ENCODE assay signal across 1 cellular context in the genomic region with DNA sequence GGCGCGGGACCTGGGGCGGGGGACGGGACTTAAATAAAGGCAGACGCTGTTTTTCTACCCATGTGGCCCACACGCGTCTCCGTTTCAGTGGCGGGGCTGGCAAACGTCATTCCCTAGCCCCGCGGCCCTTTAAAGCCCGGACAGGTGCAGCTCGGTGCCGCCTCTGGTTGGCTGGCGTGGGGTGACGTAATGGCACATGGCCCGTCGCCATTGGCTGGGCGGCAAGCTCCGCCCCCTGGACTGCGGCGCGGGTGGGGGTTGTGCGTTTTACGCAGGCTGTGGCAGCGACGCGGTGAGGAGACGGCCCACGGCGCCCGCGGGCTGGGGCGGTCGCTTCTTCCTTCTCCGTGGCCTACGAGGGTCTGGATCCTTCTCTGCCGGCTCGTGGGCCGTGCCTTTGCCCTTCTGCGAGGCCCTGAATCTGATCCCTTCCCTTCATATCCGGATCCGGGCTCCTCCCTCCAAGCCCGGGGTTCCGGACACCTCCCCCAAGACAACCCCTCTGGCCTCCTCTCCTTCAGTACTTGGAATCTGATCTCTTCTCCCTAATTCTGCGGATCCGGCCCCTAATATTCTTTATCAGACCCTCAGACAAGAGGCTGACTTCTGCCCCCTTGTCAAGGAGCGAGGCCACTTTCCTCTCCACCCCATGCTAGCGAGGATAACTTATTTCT.
A peak's percentile ranks its signal among the peaks of the same experiment; 100 is the strongest.
TF ChIP-seq lines count a peak whose summit lies in the region.

A gene with protein sequence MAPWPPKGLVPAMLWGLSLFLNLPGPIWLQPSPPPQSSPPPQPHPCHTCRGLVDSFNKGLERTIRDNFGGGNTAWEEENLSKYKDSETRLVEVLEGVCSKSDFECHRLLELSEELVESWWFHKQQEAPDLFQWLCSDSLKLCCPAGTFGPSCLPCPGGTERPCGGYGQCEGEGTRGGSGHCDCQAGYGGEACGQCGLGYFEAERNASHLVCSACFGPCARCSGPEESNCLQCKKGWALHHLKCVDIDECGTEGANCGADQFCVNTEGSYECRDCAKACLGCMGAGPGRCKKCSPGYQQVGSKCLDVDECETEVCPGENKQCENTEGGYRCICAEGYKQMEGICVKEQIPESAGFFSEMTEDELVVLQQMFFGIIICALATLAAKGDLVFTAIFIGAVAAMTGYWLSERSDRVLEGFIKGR (plus strand): TSS at position 274 of the 674 bp plus-strand sequence. CDS start 605 bp downstream, outside the sequence.

TF ChIP-seq in HepG2, 621 proteins besides CTCF, POLR2A, EP300 and RAD21 (continued from another document and continues in another):
- TF ChIP-seq, protein P1, sequence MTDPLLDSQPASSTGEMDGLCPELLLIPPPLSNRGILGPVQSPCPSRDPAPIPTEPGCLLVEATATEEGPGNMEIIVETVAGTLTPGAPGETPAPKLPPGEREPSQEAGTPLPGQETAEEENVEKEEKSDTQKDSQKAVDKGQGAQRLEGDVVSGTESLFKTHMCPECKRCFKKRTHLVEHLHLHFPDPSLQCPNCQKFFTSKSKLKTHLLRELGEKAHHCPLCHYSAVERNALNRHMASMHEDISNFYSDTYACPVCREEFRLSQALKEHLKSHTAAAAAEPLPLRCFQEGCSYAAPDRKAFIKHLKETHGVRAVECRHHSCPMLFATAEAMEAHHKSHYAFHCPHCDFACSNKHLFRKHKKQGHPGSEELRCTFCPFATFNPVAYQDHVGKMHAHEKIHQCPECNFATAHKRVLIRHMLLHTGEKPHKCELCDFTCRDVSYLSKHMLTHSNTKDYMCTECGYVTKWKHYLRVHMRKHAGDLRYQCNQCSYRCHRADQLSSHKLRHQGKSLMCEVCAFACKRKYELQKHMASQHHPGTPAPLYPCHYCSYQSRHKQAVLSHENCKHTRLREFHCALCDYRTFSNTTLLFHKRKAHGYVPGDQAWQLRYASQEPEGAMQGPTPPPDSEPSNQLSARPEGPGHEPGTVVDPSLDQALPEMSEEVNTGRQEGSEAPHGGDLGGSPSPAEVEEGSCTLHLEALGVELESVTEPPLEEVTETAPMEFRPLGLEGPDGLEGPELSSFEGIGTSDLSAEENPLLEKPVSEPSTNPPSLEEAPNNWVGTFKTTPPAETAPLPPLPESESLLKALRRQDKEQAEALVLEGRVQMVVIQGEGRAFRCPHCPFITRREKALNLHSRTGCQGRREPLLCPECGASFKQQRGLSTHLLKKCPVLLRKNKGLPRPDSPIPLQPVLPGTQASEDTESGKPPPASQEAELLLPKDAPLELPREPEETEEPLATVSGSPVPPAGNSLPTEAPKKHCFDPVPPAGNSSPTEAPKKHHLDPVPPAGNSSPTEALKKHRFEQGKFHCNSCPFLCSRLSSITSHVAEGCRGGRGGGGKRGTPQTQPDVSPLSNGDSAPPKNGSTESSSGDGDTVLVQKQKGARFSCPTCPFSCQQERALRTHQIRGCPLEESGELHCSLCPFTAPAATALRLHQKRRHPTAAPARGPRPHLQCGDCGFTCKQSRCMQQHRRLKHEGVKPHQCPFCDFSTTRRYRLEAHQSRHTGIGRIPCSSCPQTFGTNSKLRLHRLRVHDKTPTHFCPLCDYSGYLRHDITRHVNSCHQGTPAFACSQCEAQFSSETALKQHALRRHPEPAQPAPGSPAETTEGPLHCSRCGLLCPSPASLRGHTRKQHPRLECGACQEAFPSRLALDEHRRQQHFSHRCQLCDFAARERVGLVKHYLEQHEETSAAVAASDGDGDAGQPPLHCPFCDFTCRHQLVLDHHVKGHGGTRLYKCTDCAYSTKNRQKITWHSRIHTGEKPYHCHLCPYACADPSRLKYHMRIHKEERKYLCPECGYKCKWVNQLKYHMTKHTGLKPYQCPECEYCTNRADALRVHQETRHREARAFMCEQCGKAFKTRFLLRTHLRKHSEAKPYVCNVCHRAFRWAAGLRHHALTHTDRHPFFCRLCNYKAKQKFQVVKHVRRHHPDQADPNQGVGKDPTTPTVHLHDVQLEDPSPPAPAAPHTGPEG (CRISPR knock-in tag; IDR thresholded peaks at IDR 0.05): peak; percentile 59; the same call in 1 of the 2 replicates
- no peak for TF ChIP-seq MBNL3 (CRISPR knock-in tag; conservative IDR thresholded peaks at IDR 0.05)
- peak; percentile 19 for TF ChIP-seq ZNF333 (CRISPR knock-in tag; IDR thresholded peaks at IDR 0.05; ENCODE audit: borderline replicate concordance)
- TF ChIP-seq ZNF7 (CRISPR knock-in tag; IDR thresholded peaks at IDR 0.05): no peak
- no peak for TF ChIP-seq MTA3 (CRISPR knock-in tag; IDR thresholded peaks at IDR 0.05)
- TF ChIP-seq, protein P2, sequence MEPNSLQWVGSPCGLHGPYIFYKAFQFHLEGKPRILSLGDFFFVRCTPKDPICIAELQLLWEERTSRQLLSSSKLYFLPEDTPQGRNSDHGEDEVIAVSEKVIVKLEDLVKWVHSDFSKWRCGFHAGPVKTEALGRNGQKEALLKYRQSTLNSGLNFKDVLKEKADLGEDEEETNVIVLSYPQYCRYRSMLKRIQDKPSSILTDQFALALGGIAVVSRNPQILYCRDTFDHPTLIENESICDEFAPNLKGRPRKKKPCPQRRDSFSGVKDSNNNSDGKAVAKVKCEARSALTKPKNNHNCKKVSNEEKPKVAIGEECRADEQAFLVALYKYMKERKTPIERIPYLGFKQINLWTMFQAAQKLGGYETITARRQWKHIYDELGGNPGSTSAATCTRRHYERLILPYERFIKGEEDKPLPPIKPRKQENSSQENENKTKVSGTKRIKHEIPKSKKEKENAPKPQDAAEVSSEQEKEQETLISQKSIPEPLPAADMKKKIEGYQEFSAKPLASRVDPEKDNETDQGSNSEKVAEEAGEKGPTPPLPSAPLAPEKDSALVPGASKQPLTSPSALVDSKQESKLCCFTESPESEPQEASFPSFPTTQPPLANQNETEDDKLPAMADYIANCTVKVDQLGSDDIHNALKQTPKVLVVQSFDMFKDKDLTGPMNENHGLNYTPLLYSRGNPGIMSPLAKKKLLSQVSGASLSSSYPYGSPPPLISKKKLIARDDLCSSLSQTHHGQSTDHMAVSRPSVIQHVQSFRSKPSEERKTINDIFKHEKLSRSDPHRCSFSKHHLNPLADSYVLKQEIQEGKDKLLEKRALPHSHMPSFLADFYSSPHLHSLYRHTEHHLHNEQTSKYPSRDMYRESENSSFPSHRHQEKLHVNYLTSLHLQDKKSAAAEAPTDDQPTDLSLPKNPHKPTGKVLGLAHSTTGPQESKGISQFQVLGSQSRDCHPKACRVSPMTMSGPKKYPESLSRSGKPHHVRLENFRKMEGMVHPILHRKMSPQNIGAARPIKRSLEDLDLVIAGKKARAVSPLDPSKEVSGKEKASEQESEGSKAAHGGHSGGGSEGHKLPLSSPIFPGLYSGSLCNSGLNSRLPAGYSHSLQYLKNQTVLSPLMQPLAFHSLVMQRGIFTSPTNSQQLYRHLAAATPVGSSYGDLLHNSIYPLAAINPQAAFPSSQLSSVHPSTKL (CRISPR knock-in tag; IDR thresholded peaks at IDR 0.05): no peak; the same call in none of the 2 replicates
- no peak for TF ChIP-seq SMARCE1 (IDR thresholded peaks at IDR 0.05; ENCODE audit: borderline replicate concordance)
- no peak for TF ChIP-seq CBX2 (IDR thresholded peaks at IDR 0.05; ENCODE audit: low read depth, low read length)
- TF ChIP-seq CBX2 (CRISPR knock-in tag; IDR thresholded peaks at IDR 0.05; ENCODE audit: low read depth): no peak
- no peak for TF ChIP-seq ZNF326 (CRISPR knock-in tag; IDR thresholded peaks at IDR 0.05; ENCODE audit: borderline replicate concordance)
- TF ChIP-seq, protein P3, sequence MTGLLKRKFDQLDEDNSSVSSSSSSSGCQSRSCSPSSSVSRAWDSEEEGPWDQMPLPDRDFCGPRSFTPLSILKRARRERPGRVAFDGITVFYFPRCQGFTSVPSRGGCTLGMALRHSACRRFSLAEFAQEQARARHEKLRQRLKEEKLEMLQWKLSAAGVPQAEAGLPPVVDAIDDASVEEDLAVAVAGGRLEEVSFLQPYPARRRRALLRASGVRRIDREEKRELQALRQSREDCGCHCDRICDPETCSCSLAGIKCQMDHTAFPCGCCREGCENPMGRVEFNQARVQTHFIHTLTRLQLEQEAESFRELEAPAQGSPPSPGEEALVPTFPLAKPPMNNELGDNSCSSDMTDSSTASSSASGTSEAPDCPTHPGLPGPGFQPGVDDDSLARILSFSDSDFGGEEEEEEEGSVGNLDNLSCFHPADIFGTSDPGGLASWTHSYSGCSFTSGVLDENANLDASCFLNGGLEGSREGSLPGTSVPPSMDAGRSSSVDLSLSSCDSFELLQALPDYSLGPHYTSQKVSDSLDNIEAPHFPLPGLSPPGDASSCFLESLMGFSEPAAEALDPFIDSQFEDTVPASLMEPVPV (CRISPR knock-in tag; IDR thresholded peaks at IDR 0.05): no peak
- TF ChIP-seq FOXP1 (IDR thresholded peaks at IDR 0.05): no peak
- TF ChIP-seq FOXP1 (CRISPR knock-in tag; IDR thresholded peaks at IDR 0.05): no peak
- peak; percentile 22; the same call in 1 of the 2 replicates for TF ChIP-seq ZNF446 (CRISPR knock-in tag; IDR thresholded peaks at IDR 0.05)
- TF ChIP-seq ZNF354B (CRISPR knock-in tag; IDR thresholded peaks at IDR 0.05): 0 out of 2 replicates have a peak, but pooled peaks have one; percentile 72
- peak; percentile 19; the same call in 1 of the 2 replicates for TF ChIP-seq BCL6 (CRISPR knock-in tag; IDR thresholded peaks at IDR 0.05)
- TF ChIP-seq, protein P4, sequence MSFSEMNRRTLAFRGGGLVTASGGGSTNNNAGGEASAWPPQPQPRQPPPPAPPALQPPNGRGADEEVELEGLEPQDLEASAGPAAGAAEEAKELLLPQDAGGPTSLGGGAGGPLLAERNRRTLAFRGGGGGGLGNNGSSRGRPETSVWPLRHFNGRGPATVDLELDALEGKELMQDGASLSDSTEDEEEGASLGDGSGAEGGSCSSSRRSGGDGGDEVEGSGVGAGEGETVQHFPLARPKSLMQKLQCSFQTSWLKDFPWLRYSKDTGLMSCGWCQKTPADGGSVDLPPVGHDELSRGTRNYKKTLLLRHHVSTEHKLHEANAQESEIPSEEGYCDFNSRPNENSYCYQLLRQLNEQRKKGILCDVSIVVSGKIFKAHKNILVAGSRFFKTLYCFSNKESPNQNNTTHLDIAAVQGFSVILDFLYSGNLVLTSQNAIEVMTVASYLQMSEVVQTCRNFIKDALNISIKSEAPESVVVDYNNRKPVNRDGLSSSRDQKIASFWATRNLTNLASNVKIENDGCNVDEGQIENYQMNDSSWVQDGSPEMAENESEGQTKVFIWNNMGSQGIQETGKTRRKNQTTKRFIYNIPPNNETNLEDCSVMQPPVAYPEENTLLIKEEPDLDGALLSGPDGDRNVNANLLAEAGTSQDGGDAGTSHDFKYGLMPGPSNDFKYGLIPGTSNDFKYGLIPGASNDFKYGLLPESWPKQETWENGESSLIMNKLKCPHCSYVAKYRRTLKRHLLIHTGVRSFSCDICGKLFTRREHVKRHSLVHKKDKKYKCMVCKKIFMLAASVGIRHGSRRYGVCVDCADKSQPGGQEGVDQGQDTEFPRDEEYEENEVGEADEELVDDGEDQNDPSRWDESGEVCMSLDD (CRISPR knock-in tag; IDR thresholded peaks at IDR 0.05; ENCODE audit: borderline replicate concordance): no peak
- TF ChIP-seq ZNF234 (CRISPR knock-in tag; conservative IDR thresholded peaks at IDR 0.05): no peak; the same call in 1 of the 2 replicates
- no peak for TF ChIP-seq ZNF75D (CRISPR knock-in tag; IDR thresholded peaks at IDR 0.05; ENCODE audit: borderline replicate concordance)
- no peak for TF ChIP-seq ZNF850 (CRISPR knock-in tag; conservative IDR thresholded peaks at IDR 0.05)
- TF ChIP-seq BHLHE40 (IDR thresholded peaks at IDR 0.05; ENCODE audit: low read length): 0 out of 2 replicates have a peak, but pooled peaks have one; percentile 32
- no peak for TF ChIP-seq AGO2 (optimal IDR thresholded peaks at IDR 0.05; ENCODE audit: low read depth, low read length)
- peak; percentile 91 for TF ChIP-seq PHF21A (CRISPR knock-in tag; IDR thresholded peaks at IDR 0.05)
- TF ChIP-seq, protein P5, sequence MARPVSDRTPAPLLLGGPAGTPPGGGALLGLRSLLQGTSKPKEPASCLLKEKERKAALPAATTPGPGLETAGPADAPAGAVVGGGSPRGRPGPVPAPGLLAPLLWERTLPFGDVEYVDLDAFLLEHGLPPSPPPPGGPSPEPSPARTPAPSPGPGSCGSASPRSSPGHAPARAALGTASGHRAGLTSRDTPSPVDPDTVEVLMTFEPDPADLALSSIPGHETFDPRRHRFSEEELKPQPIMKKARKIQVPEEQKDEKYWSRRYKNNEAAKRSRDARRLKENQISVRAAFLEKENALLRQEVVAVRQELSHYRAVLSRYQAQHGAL (CRISPR knock-in tag; IDR thresholded peaks at IDR 0.05; ENCODE audit: not compliant biosample characterization): peak; percentile 52
- no peak; the same call in 1 of the 2 replicates for TF ChIP-seq NAIF1 (CRISPR knock-in tag; IDR thresholded peaks at IDR 0.05; ENCODE audit: borderline replicate concordance)
- TF ChIP-seq, protein P6, sequence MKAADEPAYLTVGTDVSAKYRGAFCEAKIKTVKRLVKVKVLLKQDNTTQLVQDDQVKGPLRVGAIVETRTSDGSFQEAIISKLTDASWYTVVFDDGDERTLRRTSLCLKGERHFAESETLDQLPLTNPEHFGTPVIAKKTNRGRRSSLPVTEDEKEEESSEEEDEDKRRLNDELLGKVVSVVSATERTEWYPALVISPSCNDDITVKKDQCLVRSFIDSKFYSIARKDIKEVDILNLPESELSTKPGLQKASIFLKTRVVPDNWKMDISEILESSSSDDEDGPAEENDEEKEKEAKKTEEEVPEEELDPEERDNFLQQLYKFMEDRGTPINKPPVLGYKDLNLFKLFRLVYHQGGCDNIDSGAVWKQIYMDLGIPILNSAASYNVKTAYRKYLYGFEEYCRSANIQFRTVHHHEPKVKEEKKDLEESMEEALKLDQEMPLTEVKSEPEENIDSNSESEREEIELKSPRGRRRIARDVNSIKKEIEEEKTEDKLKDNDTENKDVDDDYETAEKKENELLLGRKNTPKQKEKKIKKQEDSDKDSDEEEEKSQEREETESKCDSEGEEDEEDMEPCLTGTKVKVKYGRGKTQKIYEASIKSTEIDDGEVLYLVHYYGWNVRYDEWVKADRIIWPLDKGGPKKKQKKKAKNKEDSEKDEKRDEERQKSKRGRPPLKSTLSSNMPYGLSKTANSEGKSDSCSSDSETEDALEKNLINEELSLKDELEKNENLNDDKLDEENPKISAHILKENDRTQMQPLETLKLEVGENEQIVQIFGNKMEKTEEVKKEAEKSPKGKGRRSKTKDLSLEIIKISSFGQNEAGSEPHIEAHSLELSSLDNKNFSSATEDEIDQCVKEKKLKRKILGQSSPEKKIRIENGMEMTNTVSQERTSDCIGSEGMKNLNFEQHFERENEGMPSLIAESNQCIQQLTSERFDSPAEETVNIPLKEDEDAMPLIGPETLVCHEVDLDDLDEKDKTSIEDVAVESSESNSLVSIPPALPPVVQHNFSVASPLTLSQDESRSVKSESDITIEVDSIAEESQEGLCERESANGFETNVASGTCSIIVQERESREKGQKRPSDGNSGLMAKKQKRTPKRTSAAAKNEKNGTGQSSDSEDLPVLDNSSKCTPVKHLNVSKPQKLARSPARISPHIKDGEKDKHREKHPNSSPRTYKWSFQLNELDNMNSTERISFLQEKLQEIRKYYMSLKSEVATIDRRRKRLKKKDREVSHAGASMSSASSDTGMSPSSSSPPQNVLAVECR (CRISPR knock-in tag; IDR thresholded peaks at IDR 0.05; ENCODE audit: borderline replicate concordance): peak; percentile 85
- TF ChIP-seq, protein P7, sequence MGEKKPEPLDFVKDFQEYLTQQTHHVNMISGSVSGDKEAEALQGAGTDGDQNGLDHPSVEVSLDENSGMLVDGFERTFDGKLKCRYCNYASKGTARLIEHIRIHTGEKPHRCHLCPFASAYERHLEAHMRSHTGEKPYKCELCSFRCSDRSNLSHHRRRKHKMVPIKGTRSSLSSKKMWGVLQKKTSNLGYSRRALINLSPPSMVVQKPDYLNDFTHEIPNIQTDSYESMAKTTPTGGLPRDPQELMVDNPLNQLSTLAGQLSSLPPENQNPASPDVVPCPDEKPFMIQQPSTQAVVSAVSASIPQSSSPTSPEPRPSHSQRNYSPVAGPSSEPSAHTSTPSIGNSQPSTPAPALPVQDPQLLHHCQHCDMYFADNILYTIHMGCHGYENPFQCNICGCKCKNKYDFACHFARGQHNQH (CRISPR knock-in tag; IDR thresholded peaks at IDR 0.05): peak; percentile 18; the same call in 1 of the 2 replicates
- TF ChIP-seq HNRNPL (IDR thresholded peaks at IDR 0.05; ENCODE audit: low read depth, low read length): 0 out of 2 replicates have a peak, but pooled peaks have one; percentile 39
- no peak for TF ChIP-seq GTF3A (CRISPR knock-in tag; conservative IDR thresholded peaks at IDR 0.05)
